Comparison of ENCODE assay signal across 1 cellular context in genomic region chr20:62143118-62143975, GRCh38.
TF ChIP-seq lines count a peak whose summit lies in the region.

TSS of gene PSMA7 (minus strand) at chr20:62143394. CDS start at chr20:62143303, 91 bp downstream.
TSS of gene SS18L1 (plus strand) at chr20:62143769. CDS start at chr20:62143821, 52 bp downstream.

TF ChIP-seq in HepG2, 621 proteins besides CTCF, POLR2A, EP300 and RAD21 (continued from another document):
- TF ChIP-seq SNAPC4 (CRISPR knock-in tag; IDR thresholded peaks at IDR 0.05) (no peak), MTA3 (CRISPR knock-in tag; IDR thresholded peaks at IDR 0.05) (no peak), EEA1 (CRISPR knock-in tag; IDR thresholded peaks at IDR 0.05; ENCODE audit: borderline replicate concordance) (peak; percentile 72; the same call in 1 of the 2 replicates), ZNF687 (CRISPR knock-in tag; IDR thresholded peaks at IDR 0.05) (peak; percentile 82), TFDP2 (CRISPR knock-in tag; IDR thresholded peaks at IDR 0.05) (peak; percentile 82), ZNF264 (CRISPR knock-in tag; IDR thresholded peaks at IDR 0.05) (no peak), ZUFSP (CRISPR knock-in tag; IDR thresholded peaks at IDR 0.05; ENCODE audit: borderline replicate concordance) (no peak), MBNL3 (CRISPR knock-in tag; conservative IDR thresholded peaks at IDR 0.05) (no peak), ELK4 (CRISPR knock-in tag; IDR thresholded peaks at IDR 0.05; ENCODE audit: borderline replicate concordance) (no peak), CBX5 (CRISPR knock-in tag; IDR thresholded peaks at IDR 0.05; ENCODE audit: borderline replicate concordance) (peak; percentile 31; the same call in 1 of the 2 replicates), KDM2A (CRISPR knock-in tag; IDR thresholded peaks at IDR 0.05; ENCODE audit: borderline replicate concordance, low read depth) (peak; percentile 89), CREM (IDR thresholded peaks at IDR 0.05) (no peak), CREM (CRISPR knock-in tag; IDR thresholded peaks at IDR 0.05) (no peak), SAP130 (CRISPR knock-in tag; IDR thresholded peaks at IDR 0.05; ENCODE audit: low read depth) (peak; percentile 97), ZBTB40 (IDR thresholded peaks at IDR 0.05) (no peak), ZBTB40 (CRISPR knock-in tag; IDR thresholded peaks at IDR 0.05) (peak; percentile 54; the same call in 1 of the 2 replicates), FOXP1 (IDR thresholded peaks at IDR 0.05) (no peak), FOXP1 (CRISPR knock-in tag; IDR thresholded peaks at IDR 0.05) (no peak)
